ENCODE assay signal across 7 cellular contexts in the genomic region with DNA sequence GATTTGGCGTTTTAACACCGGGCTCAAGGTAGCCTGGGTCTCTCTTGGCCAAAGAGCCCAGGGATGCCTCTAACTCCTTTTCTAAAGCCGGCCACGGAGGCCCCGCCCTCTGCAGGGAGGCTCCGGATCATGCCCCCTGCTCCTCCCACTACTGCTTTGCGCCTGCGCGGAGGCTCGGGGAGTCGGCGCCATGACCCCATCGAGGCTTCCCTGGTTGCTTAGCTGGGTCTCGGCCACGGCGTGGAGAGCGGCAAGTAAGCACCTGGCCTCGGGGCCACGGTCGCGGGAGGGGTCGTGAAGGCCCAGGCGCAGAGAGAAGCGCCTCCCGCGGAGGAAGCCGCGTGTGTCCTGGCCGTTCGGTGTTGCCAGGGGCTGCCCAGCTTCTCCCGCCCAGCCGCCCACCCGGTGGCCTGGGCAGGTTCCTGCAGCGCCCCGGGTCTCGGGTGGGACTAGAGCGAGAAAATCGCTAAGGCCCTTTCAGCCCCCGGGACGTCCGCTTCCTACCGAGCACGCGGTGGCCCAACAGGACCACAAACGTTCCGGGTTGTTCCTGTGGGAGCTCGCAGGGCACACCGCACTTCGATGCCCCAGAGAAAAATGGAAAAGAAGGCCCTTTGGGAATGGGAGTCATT.
DNase-seq lines count a peak whose midpoint lies in the region; ATAC-seq and TF ChIP-seq lines count a peak whose summit lies in the region.

A gene (plus strand): TSS at position 180 of the 632 bp plus-strand sequence. CDS start 11 bp downstream, at position 191.

- ATAC-seq in GM18511 (IDR thresholded peaks at IDR 0.05; ENCODE audit: unreplicated experiment) (peak; percentile 100), HG03025 (IDR thresholded peaks at IDR 0.05; ENCODE audit: low FRiP score, unreplicated experiment) (peak; percentile 99)

- in situ Hi-C loops in astrocyte of the spinal cord (cut with HindIII; ENCODE audit: low sequenced_read_pairs): no loop called here

- H3K4me3 ChIP-seq in astrocyte of the spinal cord (ENCODE audit: low read depth, low read length) (peak within 1 kb of the TSS; percentile 83), retinal pigment epithelial cell (ENCODE audit: low read length) (peak within 1 kb of the TSS; percentile 84)

- no peak for TF ChIP-seq CTCF in astrocyte of the spinal cord (IDR thresholded peaks at IDR 0.05; ENCODE audit: low read depth, low read length)
- TF ChIP-seq CTCF in retinal pigment epithelial cell (conservative IDR thresholded peaks at IDR 0.05; ENCODE audit: low read depth, low read length): peak; percentile 7

- peak; percentile 69 for DNase-seq in NCI-H2029 treated with DMSO at 0.1 percent for 48 hours (lab: John Stamatoyannopoulos, UW)
- DNase-seq in T1000 (lab: John Stamatoyannopoulos, UW): peak; percentile 86
- DNase-seq in astrocyte of the spinal cord (ENCODE audit: low read depth, low spot score): peak; percentile 86
- peak; percentile 69 to 95 (median 88) for DNase-seq in hypothalamus (lab: John Stamatoyannopoulos, UW)
- DNase-seq in retinal pigment epithelial cell (ENCODE audit: low read depth): peak; percentile 40

Comparison
In these comparisons a context has a peak if more than half of its experiments do, and no peak if none do; other contexts are left out.
1. Peak in every context shown above with its lines: DNase-seq, ATAC-seq and H3K4me3 ChIP-seq.